ENCODE assay signal across 10 cellular contexts in genomic region chr14:73590673-73591004, GRCh38. TPM values are rescaled to one million over a fixed set of nuclear protein-coding genes. Genes with fewer than 3 reads are reported as not detected.
"Had no signal": no experiment of that assay in that cellular context is flagged by ENCODE, and none has a peak within 500 bp of the region (broad histone marks: within the 10 kb centered on the region; RNA-seq: fewer than 3 reads in every experiment).

No MANE protein-coding gene starts in this region.

RNA-seq across cellular contexts. Expression of gene ACOT4, which starts 1.0 kb away (rescaled TPM):
- total RNA-seq: MCF 10A, OCI-LY7 had no signal

RNA-seq across cellular contexts. Expression of gene ACOT6, which starts 21.7 kb away (rescaled TPM):
- total RNA-seq: activated naive CD8-positive, alpha-beta T cell treated with anti-CD3 and anti-CD28 coated beads, Interleukin-2, amount 10 ng/mL, durations not matched to agents 7 days and 5 days; activated T-cell treated with anti-CD3 and anti-CD28 coated beads, Interleukin-2, amount 50 U/mL, for 4 hours; activated T-helper 1 cell treated with anti-CD3 and anti-CD28 coated beads, Interleukin-12 subunit alpha, Interleukin-12 subunit beta, Interleukin-2, Interleukin-4 antibody, amounts not matched to agents 30 ng/mL and 10 ng/mL and 1 ng/mL, durations not matched to agents 14 hours and 24 hours and 36 hours; ascending aorta; MCF 10A; OCI-LY7; PC-9; Right ventricle myocardium inferior; T-helper 2 cell treated with Interferon-gamma antibody and Interleukin-4, amounts not matched to agents 100 ng/mL and 5 ng/mL, for 36 hours had no signal

RNA-seq across cellular contexts. Expression of gene HEATR4, which starts 31.9 kb away (rescaled TPM):
- total RNA-seq: activated naive CD8-positive, alpha-beta T cell treated with anti-CD3 and anti-CD28 coated beads, Interleukin-2, amount 10 ng/mL, durations not matched to agents 7 days and 5 days; activated T-cell treated with anti-CD3 and anti-CD28 coated beads, Interleukin-2, amount 50 U/mL, for 4 hours; ascending aorta; OCI-LY7; Right ventricle myocardium inferior; SK-MEL-5 had no signal
